Comparison of ENCODE assay signal across 8 cellular contexts in the genomic region with DNA sequence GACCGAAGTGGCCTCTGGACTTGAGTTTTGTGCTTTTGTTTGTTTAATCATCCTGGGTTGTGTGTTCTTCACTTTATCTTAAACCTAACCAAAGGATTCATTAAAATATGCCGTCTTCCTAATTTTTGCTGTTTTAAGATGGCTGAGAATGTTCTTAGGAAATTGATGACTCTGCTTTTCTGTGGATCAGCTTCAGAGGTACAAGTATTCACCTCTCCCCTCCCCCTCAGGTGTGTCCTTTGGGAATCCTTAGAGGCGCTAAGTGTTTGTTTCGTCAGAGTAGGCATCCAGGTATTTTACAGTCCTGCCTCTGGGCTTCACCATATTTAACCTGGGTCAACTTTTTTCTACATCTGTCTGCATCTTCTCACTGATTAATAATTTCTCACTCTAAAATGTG. TPM values are rescaled to one million over a fixed set of nuclear protein-coding genes. Genes with fewer than 3 reads are reported as not detected.
DNase-seq lines count a peak whose midpoint lies in the region; ATAC-seq, FAIRE-seq and TF ChIP-seq lines count a peak whose summit lies in the region.

No MANE protein-coding gene starts in this region.

- peaks cover 13% of the 10 kb centered on the region for H3K79me1 ChIP-seq in mesenchymal stem cell (replicated peaks; ENCODE audit: low read length, poor library complexity, severe bottlenecking)

- no peak overlapping the region for H3K14ac ChIP-seq in mesenchymal stem cell (ENCODE audit: low read length in 2 of 2)

- ATAC-seq in GM12878: no peak
- no peak for ATAC-seq in GM19351 (IDR thresholded peaks at IDR 0.05; ENCODE audit: unreplicated experiment)
- no peak for ATAC-seq in HG03520 (IDR thresholded peaks at IDR 0.05; ENCODE audit: unreplicated experiment)

- H3K9me3 ChIP-seq in GM12878 (replicated peaks; ENCODE audit: control insufficient read depth, insufficient read depth, low read length): no peaks in the 10 kb centered on the region; the same call in 2 of the 3 replicates
- no peaks in the 10 kb centered on the region for H3K9me3 ChIP-seq in mesenchymal stem cell (ENCODE audit: control insufficient read depth, low read length)

- SMC1A ChIA-PET in GM12878 (lab: Charles Lee; ENCODE audit: uncharacterized antibody, unreplicated experiment): interaction anchor here (1.3 to 4.5 kb wide), 13 partner anchors 10 to 512 kb away, joined by 3 to 29 read pairs (median 7); a partner anchor contains a TSS

- no peak overlapping the region for H3K18ac ChIP-seq in mesenchymal stem cell (ENCODE audit: low read depth in 1 of 2, low read length in 2 of 2)

- H3K4me1 ChIP-seq in ACC112 (ENCODE audit: control insufficient read depth, insufficient read depth, low read length, unreplicated experiment): peaks cover 13% of the 10 kb centered on the region
- peaks cover 33% of the 10 kb centered on the region for H3K4me1 ChIP-seq in GM12878 (ENCODE audit: control insufficient read depth, insufficient read depth, low read length)
- peaks cover 5% of the 10 kb centered on the region for H3K4me1 ChIP-seq in mesenchymal stem cell (ENCODE audit: control insufficient read depth, insufficient read depth, low read depth, low read length)

- no peak for TF ChIP-seq POLR2A in GM12878 (IDR thresholded peaks at IDR 0.05; ENCODE audit: low read depth, low read length)

- H3K4me1 Mint-ChIP-seq in HFFc6 (ENCODE audit: low read depth): peaks cover 52% of the 10 kb centered on the region

- H2BK120ac ChIP-seq in mesenchymal stem cell (ENCODE audit: low read depth, low read length): no peak overlapping the region

- H3K36me3 ChIP-seq in ACC112 (ENCODE audit: insufficient read depth, low read length) (no peaks in the 10 kb centered on the region), GM12878 (ENCODE audit: control insufficient read depth in 2 of 2, insufficient read depth in 2 of 2, low read length in 1 of 2) (no peaks in the 10 kb centered on the region), mesenchymal stem cell (ENCODE audit: control insufficient read depth in 1 of 2, insufficient read depth in 2 of 2, low read depth in 1 of 2, low read length in 2 of 2) (peaks cover 0 to 3% of the 10 kb centered on the region in 2 experiments)

- H2BK15ac ChIP-seq in mesenchymal stem cell (ENCODE audit: low read depth, poor library complexity, severe bottlenecking): no peak overlapping the region

- WGBS in GM12878 (ENCODE audit: insufficient coverage, insufficient replicate concordance, low lambda C conversion rate, missing lambda C conversion rate): 1% methylated on average over 4 of the region's 4 CpGs
- WGBS in mesenchymal stem cell: 76% methylated on average over 2 of the region's 4 CpGs

- H3K79me2 ChIP-seq in ACC112 (ENCODE audit: control insufficient read depth, insufficient read depth, low read length, unreplicated experiment) (no peaks in the 10 kb centered on the region), GM12878 (ENCODE audit: control insufficient read depth, insufficient read depth, low read length) (peaks cover 59% of the 10 kb centered on the region)

- no peak overlapping the region for H2AK5ac ChIP-seq in mesenchymal stem cell (ENCODE audit: low read length, severe bottlenecking)

- no TSS peak for BruUV-seq in GM12878 (replicated peaks; lab: Mats Ljungman, UMichigan)

- TF ChIP-seq EP300 in GM12878 (IDR thresholded peaks at IDR 0.05; ENCODE audit: borderline replicate concordance in 1 of 2, control insufficient read depth in 1 of 2, low read depth in 2 of 2, low read length in 2 of 2): no peak

- H2AFZ ChIP-seq in ACC112 (ENCODE audit: low read length, unreplicated experiment) (peak overlapping the region; percentile 95), GM12878 (ENCODE audit: control insufficient read depth, low read depth, low read length) (peak overlapping the region; percentile 95), mesenchymal stem cell (ENCODE audit: low read depth, low read length) (no peak overlapping the region)

- no peaks in the 10 kb centered on the region for H4K20me1 ChIP-seq in GM12878 (ENCODE audit: control insufficient read depth, insufficient read depth)

- FAIRE-seq in GM12878 (lab: Jason Lieb, UNC): no peak

- TF ChIP-seq RAD21 in GM12878 (IDR thresholded peaks at IDR 0.05; ENCODE audit: insufficient read depth, low read depth, low read length): no peak

- H3K4me3 Mint-ChIP-seq in HFFc6: peak overlapping the region; percentile 92

- CTCF ChIA-PET in GM12878 (lab: Yijun Ruan, JAX): interaction anchor here (1.1 to 4.1 kb wide), 8 partner anchors 28 to 336 kb away, joined by 3 to 20 read pairs (median 3); no protein-coding TSS in a partner anchor

- H4K8ac ChIP-seq in mesenchymal stem cell (ENCODE audit: low read length): no peak overlapping the region

- peak overlapping the region; percentile 86 for H3K4me3 ChIP-seq in ACC112 (ENCODE audit: low read depth, low read length)
- H3K4me3 ChIP-seq in GM12878: peak overlapping the region; percentile 76
- H3K4me3 ChIP-seq in mesenchymal stem cell (ENCODE audit: insufficient read depth in 1 of 2, low read depth in 1 of 2, low read length in 2 of 2): peak overlapping the region in 1 of 2 experiments; percentile 89

- H3K4ac ChIP-seq in mesenchymal stem cell (ENCODE audit: low read depth in 1 of 2, low read length in 2 of 2): no peak overlapping the region

- intact Hi-C loops in GM12878 (cut with micrococcal nuclease; ENCODE audit: unreplicated experiment): loop anchor here (5.0 to 10.0 kb wide), 2 partner anchors 126 to 1366 kb away; a partner anchor contains a TSS

- peaks cover 10% of the 10 kb centered on the region; the same call in 1 of the 2 replicates for H3K27me3 Mint-ChIP-seq in HFFc6 (ENCODE audit: insufficient read depth)

- no peak overlapping the region for H2BK12ac ChIP-seq in mesenchymal stem cell (ENCODE audit: low read length in 2 of 2)

- RAD21 ChIA-PET in GM12878 (lab: Charles Lee; ENCODE audit: unreplicated experiment): interaction anchor here (3.9 kb wide), 1 partner anchor 98 kb away, joined by 20 read pairs; no protein-coding TSS in a partner anchor

- H3K27me3 ChIP-seq in ACC112 (ENCODE audit: insufficient read depth, low read length) (no peaks in the 10 kb centered on the region), GM12878 (replicated peaks in 1 of 2; ENCODE audit: control insufficient read depth in 2 of 2, insufficient read depth in 2 of 2, low read length in 1 of 2) (no peaks in the 10 kb centered on the region), mesenchymal stem cell (ENCODE audit: control insufficient read depth in 1 of 2, insufficient read depth in 1 of 2, low read length in 2 of 2) (no peaks in the 10 kb centered on the region)

- H4K91ac ChIP-seq in mesenchymal stem cell (ENCODE audit: low read length): no peak overlapping the region

- in situ Hi-C loops in GM12878 (cut with MboI): no loop called here

- H3K27ac Mint-ChIP-seq in HFFc6: peak overlapping the region; percentile 86

- DNase-seq in HFFc6: no peak
- DNase-seq in GM12878 (ENCODE audit: low read depth, low spot score): no peak
- DNase-seq in mesenchymal stem cell: no peak
- DNase-seq in DMS 273 (lab: John Stamatoyannopoulos, UW; ENCODE audit: unreplicated experiment): no peak
- no peak for DNase-seq in islet precursor cell

- TF ChIP-seq CTCF in HFFc6 (IDR thresholded peaks at IDR 0.05) (no peak), GM12878 (IDR thresholded peaks at IDR 0.05 in 2 of 3, conservative IDR thresholded peaks at IDR 0.05 in 1 of 3; ENCODE audit: control insufficient read depth in 2 of 3, extremely low read depth in 1 of 3, insufficient read depth in 1 of 3, low read depth in 3 of 3, low read length in 3 of 3) (no peak)

- H3K27ac ChIP-seq in ACC112 (ENCODE audit: low read depth, low read length) (peak overlapping the region; percentile 49; the same call in 1 of the 2 replicates), GM12878 (ENCODE audit: control insufficient read depth, insufficient read depth) (peak overlapping the region; percentile 82), mesenchymal stem cell (ENCODE audit: low read length, poor library complexity, severe bottlenecking) (no peak overlapping the region)

- H3K23ac ChIP-seq in mesenchymal stem cell (ENCODE audit: low read length in 2 of 2): no peak overlapping the region

- H3K4me2 ChIP-seq in GM12878 (ENCODE audit: control insufficient read depth, insufficient read depth) (peak overlapping the region; percentile 61), mesenchymal stem cell (ENCODE audit: low read length, poor library complexity, severe bottlenecking) (peak overlapping the region; percentile 85)

- H3K36me3 Mint-ChIP-seq in HFFc6 (ENCODE audit: low read depth): no peaks in the 10 kb centered on the region

- H3K9ac ChIP-seq in GM12878 (ENCODE audit: control insufficient read depth, insufficient read depth, low read length): peak overlapping the region; percentile 82
- peak overlapping the region; percentile 93 for H3K9ac ChIP-seq in mesenchymal stem cell (ENCODE audit: low read length)

- no peaks in the 10 kb centered on the region for H3K9me3 Mint-ChIP-seq in HFFc6

- no peak overlapping the region for H2BK5ac ChIP-seq in mesenchymal stem cell (ENCODE audit: low read depth, low read length, poor library complexity, severe bottlenecking)

- POLR2A ChIA-PET in GM12878 (lab: Charles Lee): interaction anchor here (0.6 to 1.9 kb wide), 4 partner anchors 50 to 100 kb away, joined by 3 to 7 read pairs (median 4); no protein-coding TSS in a partner anchor

TF ChIP-seq in GM12878, 131 proteins besides CTCF, POLR2A, EP300 and RAD21 (continues in another document):
- TF ChIP-seq RB1 (IDR thresholded peaks at IDR 0.05; ENCODE audit: borderline replicate concordance) (no peak), NBN (IDR thresholded peaks at IDR 0.05) (no peak), BCL11A (IDR thresholded peaks at IDR 0.05; ENCODE audit: low read depth, low read length) (no peak)

RNA-seq across cellular contexts. Expression of a gene that starts 1.1 kb away (rescaled TPM):
- 1 to 10 TPM; 3.9 to 5.9 (median 4.8) TPM for total RNA-seq in HFFc6 (2021; fragmentation: NEBNext Ultra II Directional; extraction: Animal tissue kit (Norgen Biotek cat#: 25700))
- total RNA-seq in GM12878 (2013; cell fraction: nucleolus; rRNA removed): 26.3 and 27.5 TPM in 2 replicates
- total RNA-seq in GM12878 (2014; rRNA removed) (24.7 and 31.6 TPM in 2 replicates), GM12878 (2014; rRNA removed; fragmentation: Illumina TruSeq; extraction: Trizol) (23.4 and 23.5 TPM in 2 replicates), GM12878 (2021) (21.7 and 21.8 TPM in 2 replicates)
- 5.8 TPM for polyA plus RNA-seq in GM12878 (2011; ENCODE audit: low read depth)
- polyA plus RNA-seq in GM12878 (2011; rRNA removed) (10.9 and 18.2 TPM in 2 replicates), GM12878 (2014; fragmentation: Illumina TruSeq; extraction: Trizol) (18.4 and 20.0 TPM in 2 replicates), GM12878 (2014; fragmentation: Nextera tagmentation; extraction: Ambion mirVana) (10 to 100 TPM; 34.3 to 49.9 TPM), GM12878 (2014; rRNA removed) (17.2 and 22.9 TPM in 2 replicates), GM12878 (2016; fragmentation: Nextera tagmentation; extraction: Ambion mirVana) (10 to 100 TPM; 32.7 to 38.7 TPM)
- 4.5 and 6.2 TPM in 2 replicates for polyA plus RNA-seq in GM12878 (2011; cell fraction: cytosol; rRNA removed)
- polyA plus RNA-seq in GM12878 (2011; cell fraction: nucleus; rRNA removed): 7.9 and 10.2 TPM in 2 replicates
- polyA plus RNA-seq in GM12878 (2012): 8.7 and 12.1 TPM in 2 replicates
- polyA minus RNA-seq in GM12878 (2011; rRNA and poly(A)+ RNA removed): 7.5 and 13.4 TPM in 2 replicates
- polyA minus RNA-seq in GM12878 (2011; cell fraction: cytosol; rRNA and poly(A)+ RNA removed): 6.1 TPM in 2 replicates
- 13.3 and 23.3 TPM in 2 replicates for polyA minus RNA-seq in GM12878 (2011; cell fraction: nucleus; rRNA and poly(A)+ RNA removed)
- 13.0 TPM for polyA plus RNA-seq in mesenchymal stem cell (2013, experiment 1 of 2)
- polyA plus RNA-seq in mesenchymal stem cell (2013, experiment 2 of 2): 12.2 TPM
